Comparison of ENCODE assay signal across 12 cellular contexts in genomic region chr2:64538764-64539433, GRCh38. TPM values are rescaled to one million over a fixed set of nuclear protein-coding genes. Genes with fewer than 3 reads are reported as not detected.
DNase-seq lines count a peak whose midpoint lies in the region; ATAC-seq and TF ChIP-seq lines count a peak whose summit lies in the region.
"Had no signal": no experiment of that assay in that cellular context is flagged by ENCODE, and none has a peak within 500 bp of the region (broad histone marks: within the 10 kb centered on the region; RNA-seq: fewer than 3 reads in every experiment).

No MANE protein-coding gene starts in this region.

- peaks cover 0 to 43% (median 7%) of the 10 kb centered on the region in 12 donors for H3K4me1 ChIP-seq in heart left ventricle

- H3K4me3 Mint-ChIP-seq in activated T-helper 1 cell treated with anti-CD3 and anti-CD28 coated beads, Interleukin-12 subunit alpha, Interleukin-12 subunit beta, Interleukin-2, Interleukin-4 antibody, amounts not matched to agents 30 ng/mL and 10 ng/mL and 1 ng/mL, durations not matched to agents 14 hours and 24 hours and 36 hours = peak overlapping the region; percentile 45
- H3K4me3 Mint-ChIP-seq in stimulated activated naive CD8-positive, alpha-beta T cell treated with anti-CD3 and anti-CD28 coated beads, Interleukin-15, Interleukin-2, amounts not matched to agents 100 ng/mL and 50 ng/mL, for 24 hours = peak overlapping the region; percentile 10
- no peak overlapping the region for H3K4me3 Mint-ChIP-seq in CD14-positive monocyte

- no peaks in the 10 kb centered on the region for H3K36me3 ChIP-seq in heart left ventricle

- TF ChIP-seq CTCF in heart left ventricle (IDR thresholded peaks at IDR 0.05) (no peak), CD14-positive monocyte (IDR thresholded peaks at IDR 0.05) (no peak)

- H3K27me3 ChIP-seq in heart left ventricle = no peaks in the 10 kb centered on the region

- H3K27ac ChIP-seq in heart left ventricle = no peak overlapping the region
- H3K27ac ChIP-seq: skin epidermis had no signal

- intact Hi-C loops in activated T-helper 1 cell treated with anti-CD3 and anti-CD28 coated beads, Interleukin-12 subunit alpha, Interleukin-12 subunit beta, Interleukin-2, Interleukin-4 antibody, amounts not matched to agents 30 ng/mL and 10 ng/mL and 1 ng/mL, durations not matched to agents 14 hours and 24 hours and 36 hours (cut with micrococcal nuclease) = loop anchor here (2.0 to 5.0 kb wide), 3 partner anchors 14 to 697 kb away; partner anchors contain the start of genes AFTPH and UGP2
- intact Hi-C loops in heart left ventricle (cut with DNase I) = no loop called here
- intact Hi-C loops in CD14-positive monocyte (cut with micrococcal nuclease) = no loop called here

- TF ChIP-seq POLR2A in heart left ventricle (IDR thresholded peaks at IDR 0.05) = no peak

- no peak overlapping the region for H3K4me3 ChIP-seq in heart left ventricle
- H3K4me3 ChIP-seq: skin epidermis had no signal

- 67 to 75% (median 69%) methylated on average over 3 of the region's 3 CpGs for WGBS in heart left ventricle, 4 donors

- no peaks in the 10 kb centered on the region for H3K9me3 ChIP-seq in heart left ventricle

- no peak for DNase-seq in activated naive CD4-positive, alpha-beta T cell treated with anti-CD3 and anti-CD28 coated beads, Interleukin-2, amount 50 U/mL, for 72 hours (ENCODE audit: low spot score in 2 of 2)
- DNase-seq in activated naive CD4-positive, alpha-beta T cell treated with Interleukin-2 at 50 U/mL for 16 hours = no peak
- DNase-seq in activated T-helper 1 cell treated with anti-CD3 and anti-CD28 coated beads, Interleukin-12 subunit alpha, Interleukin-12 subunit beta, Interleukin-2, Interleukin-4 antibody, amounts not matched to agents 30 ng/mL and 10 ng/mL and 1 ng/mL, durations not matched to agents 14 hours and 24 hours and 36 hours (ENCODE audit: low spot score) = no peak
- DNase-seq in mucosa of gallbladder (ENCODE audit: low spot score) (no peak), heart left ventricle (no peak), CD14-positive monocyte (ENCODE audit: low spot score) (no peak)
- DNase-seq: activated CD4-positive, CD25-positive, alpha-beta regulatory T cell treated with anti-CD3 and anti-CD28 coated beads, Interleukin-2, amount 50 U/mL, for 72 hours; NCI-H510A; SIG-M5 had no signal

- peak; percentile 56 to 71 for ATAC-seq in activated naive CD4-positive, alpha-beta T cell treated with anti-CD3 and anti-CD28 coated beads, Interleukin-2, amount 50 U/mL, for 72 hours
- ATAC-seq in HG02588 (IDR thresholded peaks at IDR 0.05; ENCODE audit: unreplicated experiment) (peak; percentile 52), heart left ventricle (no peak)

- peaks cover 74% of the 10 kb centered on the region for H3K4me1 Mint-ChIP-seq in activated T-helper 1 cell treated with anti-CD3 and anti-CD28 coated beads, Interleukin-12 subunit alpha, Interleukin-12 subunit beta, Interleukin-2, Interleukin-4 antibody, amounts not matched to agents 30 ng/mL and 10 ng/mL and 1 ng/mL, durations not matched to agents 14 hours and 24 hours and 36 hours (ENCODE audit: low read depth)
- H3K4me1 Mint-ChIP-seq in stimulated activated naive CD8-positive, alpha-beta T cell treated with anti-CD3 and anti-CD28 coated beads, Interleukin-15, Interleukin-2, amounts not matched to agents 100 ng/mL and 50 ng/mL, for 24 hours (ENCODE audit: low read depth) = peaks cover 87% of the 10 kb centered on the region
- peaks cover 36% of the 10 kb centered on the region for H3K4me1 Mint-ChIP-seq in CD14-positive monocyte

- no peaks in the 10 kb centered on the region for H3K27me3 Mint-ChIP-seq in activated T-helper 1 cell treated with anti-CD3 and anti-CD28 coated beads, Interleukin-12 subunit alpha, Interleukin-12 subunit beta, Interleukin-2, Interleukin-4 antibody, amounts not matched to agents 30 ng/mL and 10 ng/mL and 1 ng/mL, durations not matched to agents 14 hours and 24 hours and 36 hours (ENCODE audit: insufficient read depth)
- no peaks in the 10 kb centered on the region for H3K27me3 Mint-ChIP-seq in stimulated activated naive CD8-positive, alpha-beta T cell treated with anti-CD3 and anti-CD28 coated beads, Interleukin-15, Interleukin-2, amounts not matched to agents 100 ng/mL and 50 ng/mL, for 24 hours
- no peaks in the 10 kb centered on the region for H3K27me3 Mint-ChIP-seq in CD14-positive monocyte (ENCODE audit: low read depth in 3 of 3)

- H3K9me3 Mint-ChIP-seq in activated naive CD4-positive, alpha-beta T cell treated with anti-CD3 and anti-CD28 coated beads, Interleukin-2, amount 50 U/mL, for 72 hours = no peaks in the 10 kb centered on the region
- H3K9me3 Mint-ChIP-seq in activated T-helper 1 cell treated with anti-CD3 and anti-CD28 coated beads, Interleukin-12 subunit alpha, Interleukin-12 subunit beta, Interleukin-2, Interleukin-4 antibody, amounts not matched to agents 30 ng/mL and 10 ng/mL and 1 ng/mL, durations not matched to agents 14 hours and 24 hours and 36 hours = no peaks in the 10 kb centered on the region
- H3K9me3 Mint-ChIP-seq in stimulated activated naive CD8-positive, alpha-beta T cell treated with anti-CD3 and anti-CD28 coated beads, Interleukin-15, Interleukin-2, amounts not matched to agents 100 ng/mL and 50 ng/mL, for 24 hours = no peaks in the 10 kb centered on the region
- H3K9me3 Mint-ChIP-seq in CD14-positive monocyte = no peaks in the 10 kb centered on the region

- no peaks in the 10 kb centered on the region for H3K36me3 Mint-ChIP-seq in activated naive CD4-positive, alpha-beta T cell treated with anti-CD3 and anti-CD28 coated beads, Interleukin-2, amount 50 U/mL, for 72 hours
- peaks cover 18% of the 10 kb centered on the region for H3K36me3 Mint-ChIP-seq in activated T-helper 1 cell treated with anti-CD3 and anti-CD28 coated beads, Interleukin-12 subunit alpha, Interleukin-12 subunit beta, Interleukin-2, Interleukin-4 antibody, amounts not matched to agents 30 ng/mL and 10 ng/mL and 1 ng/mL, durations not matched to agents 14 hours and 24 hours and 36 hours (ENCODE audit: low read depth)
- H3K36me3 Mint-ChIP-seq in stimulated activated naive CD8-positive, alpha-beta T cell treated with anti-CD3 and anti-CD28 coated beads, Interleukin-15, Interleukin-2, amounts not matched to agents 100 ng/mL and 50 ng/mL, for 24 hours (ENCODE audit: low read depth) = peaks cover 7% of the 10 kb centered on the region
- peaks cover 6 to 12% of the 10 kb centered on the region in 2 donors for H3K36me3 Mint-ChIP-seq in CD14-positive monocyte

- H3K27ac Mint-ChIP-seq in activated naive CD4-positive, alpha-beta T cell treated with anti-CD3 and anti-CD28 coated beads, Interleukin-2, amount 50 U/mL, for 72 hours = peak overlapping the region in 1 of 2 donors; percentile 6
- H3K27ac Mint-ChIP-seq in activated T-helper 1 cell treated with anti-CD3 and anti-CD28 coated beads, Interleukin-12 subunit alpha, Interleukin-12 subunit beta, Interleukin-2, Interleukin-4 antibody, amounts not matched to agents 30 ng/mL and 10 ng/mL and 1 ng/mL, durations not matched to agents 14 hours and 24 hours and 36 hours = peak overlapping the region; percentile 71
- no peak overlapping the region for H3K27ac Mint-ChIP-seq in stimulated activated naive CD8-positive, alpha-beta T cell treated with anti-CD3 and anti-CD28 coated beads, Interleukin-15, Interleukin-2, amounts not matched to agents 100 ng/mL and 50 ng/mL, for 24 hours
- H3K27ac Mint-ChIP-seq in CD14-positive monocyte = peak overlapping the region in 2 of 7 donors; percentile 8 to 21

RNA-seq across cellular contexts. Expression of gene AFTPH, which starts 14.8 kb away (rescaled TPM):
- total RNA-seq in activated naive CD4-positive, alpha-beta T cell treated with anti-CD3 and anti-CD28 coated beads, Interleukin-2, amount 50 U/mL, for 72 hours = 10 to 100 TPM; 34.1 to 48.5 TPM
- total RNA-seq in activated T-helper 1 cell treated with anti-CD3 and anti-CD28 coated beads, Interleukin-12 subunit alpha, Interleukin-12 subunit beta, Interleukin-2, Interleukin-4 antibody, amounts not matched to agents 30 ng/mL and 10 ng/mL and 1 ng/mL, durations not matched to agents 14 hours and 24 hours and 36 hours = 42.4 and 43.4 TPM in 2 replicates
- total RNA-seq in mucosa of gallbladder (62.4 TPM), heart left ventricle (10 to 100 TPM in 7 of 9 donors, 1 to 10 TPM in 2; 9.2 to 15.2 (median 11.4) TPM)
- polyA plus RNA-seq in heart left ventricle (10 to 100 TPM; 10.1 to 10.7 TPM), CD14-positive monocyte (10 to 100 TPM; 22.3 to 28.6 TPM)

Comparison
In these comparisons a context has a peak if more than half of its experiments do, and no peak if none do; other contexts are left out.
1. ATAC-seq: peak in activated naive CD4-positive, alpha-beta T cell treated with anti-CD3 and anti-CD28 coated beads, Interleukin-2, amount 50 U/mL, for 72 hours (2 of 2) and HG02588 (single experiment); none in heart left ventricle (0 of 4).
2. H3K4me3 Mint-ChIP-seq: peak in activated T-helper 1 cell treated with anti-CD3 and anti-CD28 coated beads, Interleukin-12 subunit alpha, Interleukin-12 subunit beta, Interleukin-2, Interleukin-4 antibody, amounts not matched to agents 30 ng/mL and 10 ng/mL and 1 ng/mL, durations not matched to agents 14 hours and 24 hours and 36 hours (single experiment) and stimulated activated naive CD8-positive, alpha-beta T cell treated with anti-CD3 and anti-CD28 coated beads, Interleukin-15, Interleukin-2, amounts not matched to agents 100 ng/mL and 50 ng/mL, for 24 hours (single experiment); none in CD14-positive monocyte (0 of 2).